ENCODE assay signal across 1 cellular context in genomic region chr9:136122425-136123383, GRCh38.
TF ChIP-seq lines count a peak whose summit lies in the region.

No MANE protein-coding gene starts in this region.

TF ChIP-seq in HEK293, 187 proteins besides CTCF, POLR2A, EP300 and RAD21 (continued from another document):
- TF ChIP-seq, protein P1, sequence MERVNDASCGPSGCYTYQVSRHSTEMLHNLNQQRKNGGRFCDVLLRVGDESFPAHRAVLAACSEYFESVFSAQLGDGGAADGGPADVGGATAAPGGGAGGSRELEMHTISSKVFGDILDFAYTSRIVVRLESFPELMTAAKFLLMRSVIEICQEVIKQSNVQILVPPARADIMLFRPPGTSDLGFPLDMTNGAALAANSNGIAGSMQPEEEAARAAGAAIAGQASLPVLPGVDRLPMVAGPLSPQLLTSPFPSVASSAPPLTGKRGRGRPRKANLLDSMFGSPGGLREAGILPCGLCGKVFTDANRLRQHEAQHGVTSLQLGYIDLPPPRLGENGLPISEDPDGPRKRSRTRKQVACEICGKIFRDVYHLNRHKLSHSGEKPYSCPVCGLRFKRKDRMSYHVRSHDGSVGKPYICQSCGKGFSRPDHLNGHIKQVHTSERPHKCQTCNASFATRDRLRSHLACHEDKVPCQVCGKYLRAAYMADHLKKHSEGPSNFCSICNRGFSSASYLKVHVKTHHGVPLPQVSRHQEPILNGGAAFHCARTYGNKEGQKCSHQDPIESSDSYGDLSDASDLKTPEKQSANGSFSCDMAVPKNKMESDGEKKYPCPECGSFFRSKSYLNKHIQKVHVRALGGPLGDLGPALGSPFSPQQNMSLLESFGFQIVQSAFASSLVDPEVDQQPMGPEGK (tag by site-specific recombination; IDR thresholded peaks at IDR 0.05) = peak; percentile 60
- TF ChIP-seq ZIC2 (tag by site-specific recombination; IDR thresholded peaks at IDR 0.05) (peak; percentile 84), YY1 (tag by site-specific recombination; IDR thresholded peaks at IDR 0.05) (no peak), GLIS1 (tag by site-specific recombination; IDR thresholded peaks at IDR 0.05) (peak; percentile 81), ZSCAN30 (tag by site-specific recombination; IDR thresholded peaks at IDR 0.05) (peak; percentile 47; the same call in 1 of the 2 replicates), ZFHX2 (tag by site-specific recombination; conservative IDR thresholded peaks at IDR 0.05) (peak; percentile 37; the same call in 1 of the 2 replicates), SP7 (tag by site-specific recombination; IDR thresholded peaks at IDR 0.05) (peak; percentile 40; the same call in 1 of the 2 replicates), ZNF596 (tag by site-specific recombination; IDR thresholded peaks at IDR 0.05) (no peak), ZNF629 (tag by site-specific recombination; IDR thresholded peaks at IDR 0.05) (0 out of 2 replicates have a peak, but pooled peaks have one; percentile 21), REPIN1 (tag by site-specific recombination; IDR thresholded peaks at IDR 0.05; ENCODE audit: low read depth) (0 out of 2 replicates have a peak, but pooled peaks have one; percentile 13), EGR2 (tag by site-specific recombination; IDR thresholded peaks at IDR 0.05; ENCODE audit: low read depth) (0 out of 2 replicates have a peak, but pooled peaks have one; percentile 8), ZFP37 (tag by site-specific recombination; IDR thresholded peaks at IDR 0.05) (no peak), ZNF223 (tag by site-specific recombination; IDR thresholded peaks at IDR 0.05) (0 out of 2 replicates have a peak, but pooled peaks have one; percentile 13), SCRT2 (tag by site-specific recombination; IDR thresholded peaks at IDR 0.05) (0 out of 2 replicates have a peak, but pooled peaks have one; percentile 12), ZNF2 (tag by site-specific recombination; IDR thresholded peaks at IDR 0.05) (peak; percentile 95), ZBTB26 (tag by site-specific recombination; optimal IDR thresholded peaks at IDR 0.05) (peak; percentile 23), ZNF654 (tag by site-specific recombination; IDR thresholded peaks at IDR 0.05; ENCODE audit: low read depth) (peak; percentile 96), ZNF121 (tag by site-specific recombination; IDR thresholded peaks at IDR 0.05) (no peak), ZNF548 (tag by site-specific recombination; IDR thresholded peaks at IDR 0.05) (no peak), TRIM28 (IDR thresholded peaks at IDR 0.05; ENCODE audit: borderline replicate concordance, low read length) (no peak), KLF1 (tag by site-specific recombination; IDR thresholded peaks at IDR 0.05) (peak; percentile 52; the same call in 1 of the 2 replicates), ZNF140 (tag by site-specific recombination; IDR thresholded peaks at IDR 0.05) (no peak), BCL11B (tag by site-specific recombination; IDR thresholded peaks at IDR 0.05; ENCODE audit: low read depth) (peak; percentile 50; the same call in 1 of the 2 replicates), ZBTB20 (tag by site-specific recombination; IDR thresholded peaks at IDR 0.05) (peak; percentile 32; the same call in 1 of the 2 replicates), BCL11A (tag by site-specific recombination; IDR thresholded peaks at IDR 0.05; ENCODE audit: low read depth) (0 out of 2 replicates have a peak, but pooled peaks have one; percentile 23), ZNF600 (tag by site-specific recombination; IDR thresholded peaks at IDR 0.05) (peak; percentile 32; the same call in 1 of the 2 replicates)
- TF ChIP-seq, protein P2, sequence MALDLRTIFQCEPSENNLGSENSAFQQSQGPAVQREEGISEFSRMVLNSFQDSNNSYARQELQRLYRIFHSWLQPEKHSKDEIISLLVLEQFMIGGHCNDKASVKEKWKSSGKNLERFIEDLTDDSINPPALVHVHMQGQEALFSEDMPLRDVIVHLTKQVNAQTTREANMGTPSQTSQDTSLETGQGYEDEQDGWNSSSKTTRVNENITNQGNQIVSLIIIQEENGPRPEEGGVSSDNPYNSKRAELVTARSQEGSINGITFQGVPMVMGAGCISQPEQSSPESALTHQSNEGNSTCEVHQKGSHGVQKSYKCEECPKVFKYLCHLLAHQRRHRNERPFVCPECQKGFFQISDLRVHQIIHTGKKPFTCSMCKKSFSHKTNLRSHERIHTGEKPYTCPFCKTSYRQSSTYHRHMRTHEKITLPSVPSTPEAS (tag by site-specific recombination; IDR thresholded peaks at IDR 0.05) = peak; percentile 65
- TF ChIP-seq, protein P3, sequence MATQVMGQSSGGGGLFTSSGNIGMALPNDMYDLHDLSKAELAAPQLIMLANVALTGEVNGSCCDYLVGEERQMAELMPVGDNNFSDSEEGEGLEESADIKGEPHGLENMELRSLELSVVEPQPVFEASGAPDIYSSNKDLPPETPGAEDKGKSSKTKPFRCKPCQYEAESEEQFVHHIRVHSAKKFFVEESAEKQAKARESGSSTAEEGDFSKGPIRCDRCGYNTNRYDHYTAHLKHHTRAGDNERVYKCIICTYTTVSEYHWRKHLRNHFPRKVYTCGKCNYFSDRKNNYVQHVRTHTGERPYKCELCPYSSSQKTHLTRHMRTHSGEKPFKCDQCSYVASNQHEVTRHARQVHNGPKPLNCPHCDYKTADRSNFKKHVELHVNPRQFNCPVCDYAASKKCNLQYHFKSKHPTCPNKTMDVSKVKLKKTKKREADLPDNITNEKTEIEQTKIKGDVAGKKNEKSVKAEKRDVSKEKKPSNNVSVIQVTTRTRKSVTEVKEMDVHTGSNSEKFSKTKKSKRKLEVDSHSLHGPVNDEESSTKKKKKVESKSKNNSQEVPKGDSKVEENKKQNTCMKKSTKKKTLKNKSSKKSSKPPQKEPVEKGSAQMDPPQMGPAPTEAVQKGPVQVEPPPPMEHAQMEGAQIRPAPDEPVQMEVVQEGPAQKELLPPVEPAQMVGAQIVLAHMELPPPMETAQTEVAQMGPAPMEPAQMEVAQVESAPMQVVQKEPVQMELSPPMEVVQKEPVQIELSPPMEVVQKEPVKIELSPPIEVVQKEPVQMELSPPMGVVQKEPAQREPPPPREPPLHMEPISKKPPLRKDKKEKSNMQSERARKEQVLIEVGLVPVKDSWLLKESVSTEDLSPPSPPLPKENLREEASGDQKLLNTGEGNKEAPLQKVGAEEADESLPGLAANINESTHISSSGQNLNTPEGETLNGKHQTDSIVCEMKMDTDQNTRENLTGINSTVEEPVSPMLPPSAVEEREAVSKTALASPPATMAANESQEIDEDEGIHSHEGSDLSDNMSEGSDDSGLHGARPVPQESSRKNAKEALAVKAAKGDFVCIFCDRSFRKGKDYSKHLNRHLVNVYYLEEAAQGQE (tag by site-specific recombination; IDR thresholded peaks at IDR 0.05) = peak; percentile 38; the same call in 1 of the 2 replicates
- TF ChIP-seq, protein P4, sequence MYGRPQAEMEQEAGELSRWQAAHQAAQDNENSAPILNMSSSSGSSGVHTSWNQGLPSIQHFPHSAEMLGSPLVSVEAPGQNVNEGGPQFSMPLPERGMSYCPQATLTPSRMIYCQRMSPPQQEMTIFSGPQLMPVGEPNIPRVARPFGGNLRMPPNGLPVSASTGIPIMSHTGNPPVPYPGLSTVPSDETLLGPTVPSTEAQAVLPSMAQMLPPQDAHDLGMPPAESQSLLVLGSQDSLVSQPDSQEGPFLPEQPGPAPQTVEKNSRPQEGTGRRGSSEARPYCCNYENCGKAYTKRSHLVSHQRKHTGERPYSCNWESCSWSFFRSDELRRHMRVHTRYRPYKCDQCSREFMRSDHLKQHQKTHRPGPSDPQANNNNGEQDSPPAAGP (tag by site-specific recombination; IDR thresholded peaks at IDR 0.05) = 0 out of 2 replicates have a peak, but pooled peaks have one; percentile 57
- TF ChIP-seq, protein P5, sequence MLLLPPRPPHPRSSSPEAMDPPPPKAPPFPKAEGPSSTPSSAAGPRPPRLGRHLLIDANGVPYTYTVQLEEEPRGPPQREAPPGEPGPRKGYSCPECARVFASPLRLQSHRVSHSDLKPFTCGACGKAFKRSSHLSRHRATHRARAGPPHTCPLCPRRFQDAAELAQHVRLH (tag by site-specific recombination; IDR thresholded peaks at IDR 0.05) = no peak
- TF ChIP-seq, protein P6, sequence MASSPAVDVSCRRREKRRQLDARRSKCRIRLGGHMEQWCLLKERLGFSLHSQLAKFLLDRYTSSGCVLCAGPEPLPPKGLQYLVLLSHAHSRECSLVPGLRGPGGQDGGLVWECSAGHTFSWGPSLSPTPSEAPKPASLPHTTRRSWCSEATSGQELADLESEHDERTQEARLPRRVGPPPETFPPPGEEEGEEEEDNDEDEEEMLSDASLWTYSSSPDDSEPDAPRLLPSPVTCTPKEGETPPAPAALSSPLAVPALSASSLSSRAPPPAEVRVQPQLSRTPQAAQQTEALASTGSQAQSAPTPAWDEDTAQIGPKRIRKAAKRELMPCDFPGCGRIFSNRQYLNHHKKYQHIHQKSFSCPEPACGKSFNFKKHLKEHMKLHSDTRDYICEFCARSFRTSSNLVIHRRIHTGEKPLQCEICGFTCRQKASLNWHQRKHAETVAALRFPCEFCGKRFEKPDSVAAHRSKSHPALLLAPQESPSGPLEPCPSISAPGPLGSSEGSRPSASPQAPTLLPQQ (tag by site-specific recombination; IDR thresholded peaks at IDR 0.05) = peak; percentile 62
- TF ChIP-seq, protein P7, sequence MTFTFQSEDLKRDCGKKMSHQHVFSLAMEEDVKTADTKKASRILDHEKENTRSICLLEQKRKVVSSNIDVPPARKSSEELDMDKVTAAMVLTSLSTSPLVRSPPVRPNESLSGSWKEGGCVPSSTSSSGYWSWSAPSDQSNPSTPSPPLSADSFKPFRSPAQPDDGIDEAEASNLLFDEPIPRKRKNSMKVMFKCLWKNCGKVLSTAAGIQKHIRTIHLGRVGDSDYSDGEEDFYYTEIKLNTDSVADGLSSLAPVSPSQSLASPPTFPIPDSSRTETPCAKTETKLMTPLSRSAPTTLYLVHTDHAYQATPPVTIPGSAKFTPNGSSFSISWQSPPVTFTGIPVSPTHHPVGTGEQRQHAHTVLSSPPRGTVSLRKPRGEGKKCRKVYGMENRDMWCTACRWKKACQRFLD (tag by site-specific recombination; IDR thresholded peaks at IDR 0.05) = 0 out of 2 replicates have a peak, but pooled peaks have one; percentile 21
